Comparison of ENCODE assay signal across 16 cellular contexts in genomic region chr3:46284981-46285683, GRCh38. TPM values are rescaled to one million over a fixed set of nuclear protein-coding genes. Genes with fewer than 3 reads are reported as not detected.
A peak's percentile ranks its signal among the peaks of the same experiment; 100 is the strongest.
DNase-seq lines count a peak whose midpoint lies in the region; ATAC-seq and TF ChIP-seq lines count a peak whose summit lies in the region.
"Had no signal": no experiment of that assay in that cellular context is flagged by ENCODE, and none has a peak within 500 bp of the region (broad histone marks: within the 10 kb centered on the region; RNA-seq: fewer than 3 reads in every experiment).

No MANE protein-coding gene starts in this region.

- peak; percentile 46 for ATAC-seq in gastroesophageal sphincter
- no peak for ATAC-seq in HG03135 (IDR thresholded peaks at IDR 0.05; ENCODE audit: unreplicated experiment)
- ATAC-seq in GM18870 (IDR thresholded peaks at IDR 0.05; ENCODE audit: unreplicated experiment): no peak
- ATAC-seq: body of pancreas had no signal

- intact Hi-C loops in activated CD4-positive, alpha-beta T cell treated with anti-CD3 and anti-CD28 coated beads, Interleukin-2, amount 10 ng/mL, durations not matched to agents 24 days and 14 days (cut with micrococcal nuclease): loop anchor here (1.0 to 2.0 kb wide), 2 partner anchors 9 to 16 kb away; no protein-coding TSS in a partner anchor

- no peaks in the 10 kb centered on the region for H3K27me3 ChIP-seq in gastroesophageal sphincter
- H3K27me3 ChIP-seq: body of pancreas, hepatocyte had no signal

- no peak for TF ChIP-seq EP300 in gastroesophageal sphincter (IDR thresholded peaks at IDR 0.05)

- no peaks in the 10 kb centered on the region for H3K9me3 Mint-ChIP-seq in activated CD4-positive, alpha-beta T cell treated with anti-CD3 and anti-CD28 coated beads, Interleukin-2, amount 10 ng/mL, durations not matched to agents 24 days and 14 days

- H3K4me1 ChIP-seq in gastroesophageal sphincter: no peaks in the 10 kb centered on the region
- H3K4me1 ChIP-seq: body of pancreas had no signal

- H3K36me3 Mint-ChIP-seq in activated CD4-positive, alpha-beta T cell treated with anti-CD3 and anti-CD28 coated beads, Interleukin-2, amount 10 ng/mL, durations not matched to agents 24 days and 14 days (ENCODE audit: low read depth): no peaks in the 10 kb centered on the region

- H3K4me3 ChIP-seq in gastroesophageal sphincter: no peak overlapping the region
- H3K4me3 ChIP-seq: body of pancreas, hepatocyte had no signal

- peak overlapping the region; percentile 76 for H3K27ac Mint-ChIP-seq in activated CD4-positive, alpha-beta T cell treated with anti-CD3 and anti-CD28 coated beads, Interleukin-2, amount 10 ng/mL, durations not matched to agents 24 days and 14 days

- 69% methylated on average over 4 to 5 of the region's 6 CpGs for WGBS in gastroesophageal sphincter (ENCODE audit: low coverage in 1 of 2), 2 donors

- TF ChIP-seq POLR2A in gastroesophageal sphincter (IDR thresholded peaks at IDR 0.05): no peak

- no peak overlapping the region for H3K27ac ChIP-seq in gastroesophageal sphincter
- H3K27ac ChIP-seq: body of pancreas, hepatocyte had no signal

- peak overlapping the region; percentile 53 for H3K4me3 Mint-ChIP-seq in activated CD4-positive, alpha-beta T cell treated with anti-CD3 and anti-CD28 coated beads, Interleukin-2, amount 10 ng/mL, durations not matched to agents 24 days and 14 days

- peak; percentile 54 for DNase-seq in stimulated activated CD4-positive, alpha-beta T cell treated with anti-CD3 and anti-CD28 coated beads, Interleukin-4, amount 100 ng/mL, for 24 hours
- no peak for DNase-seq in stimulated activated CD4-positive, alpha-beta T cell treated with anti-CD3 and anti-CD28 coated beads, Interleukin-4, amount 100 ng/mL, for 1 hour
- peak; percentile 84 for DNase-seq in activated CD4-positive, alpha-beta T cell treated with anti-CD3 and anti-CD28 coated beads, Interleukin-2, amount 10 ng/mL, durations not matched to agents 24 days and 14 days
- DNase-seq in hepatic stellate cell (ENCODE audit: low spot score): no peak
- no peak for DNase-seq in NCI-H2107 (lab: John Stamatoyannopoulos, UW)
- DNase-seq: HCEC 1CT, mesenchymal stem cell, NCI-H2029 had no signal

- no peak for TF ChIP-seq CTCF in gastroesophageal sphincter (IDR thresholded peaks at IDR 0.05)

- H3K9me3 ChIP-seq in gastroesophageal sphincter: no peaks in the 10 kb centered on the region
- H3K9me3 ChIP-seq: body of pancreas had no signal

- H3K4me1 Mint-ChIP-seq in activated CD4-positive, alpha-beta T cell treated with anti-CD3 and anti-CD28 coated beads, Interleukin-2, amount 10 ng/mL, durations not matched to agents 24 days and 14 days: peaks cover 69% of the 10 kb centered on the region

- no peaks in the 10 kb centered on the region for H3K36me3 ChIP-seq in gastroesophageal sphincter

- H3K27me3 Mint-ChIP-seq in activated CD4-positive, alpha-beta T cell treated with anti-CD3 and anti-CD28 coated beads, Interleukin-2, amount 10 ng/mL, durations not matched to agents 24 days and 14 days: peaks cover 2% of the 10 kb centered on the region

RNA-seq across cellular contexts. Expression of gene CCR3, which starts 42.9 kb away (rescaled TPM):
- not detected in 2 replicates for total RNA-seq in activated CD4-positive, alpha-beta T cell treated with anti-CD3 and anti-CD28 coated beads, Interleukin-2, amount 10 ng/mL, durations not matched to agents 24 days and 14 days
- total RNA-seq in gastroesophageal sphincter: not detected
- total RNA-seq: body of pancreas, endothelial cell of umbilical vein, hepatocyte, pulmonary artery endothelial cell, ureter had no signal

Comparison
In these comparisons a context has a peak if more than half of its experiments do, and no peak if none do; other contexts are left out.
1. DNase-seq: peak in stimulated activated CD4-positive, alpha-beta T cell treated with anti-CD3 and anti-CD28 coated beads, Interleukin-4, amount 100 ng/mL, for 24 hours (single experiment) and activated CD4-positive, alpha-beta T cell treated with anti-CD3 and anti-CD28 coated beads, Interleukin-2, amount 10 ng/mL, durations not matched to agents 24 days and 14 days (single experiment); none in stimulated activated CD4-positive, alpha-beta T cell treated with anti-CD3 and anti-CD28 coated beads, Interleukin-4, amount 100 ng/mL, for 1 hour (single experiment), hepatic stellate cell (single experiment) and NCI-H2107 (single experiment).